In the genomic region with DNA sequence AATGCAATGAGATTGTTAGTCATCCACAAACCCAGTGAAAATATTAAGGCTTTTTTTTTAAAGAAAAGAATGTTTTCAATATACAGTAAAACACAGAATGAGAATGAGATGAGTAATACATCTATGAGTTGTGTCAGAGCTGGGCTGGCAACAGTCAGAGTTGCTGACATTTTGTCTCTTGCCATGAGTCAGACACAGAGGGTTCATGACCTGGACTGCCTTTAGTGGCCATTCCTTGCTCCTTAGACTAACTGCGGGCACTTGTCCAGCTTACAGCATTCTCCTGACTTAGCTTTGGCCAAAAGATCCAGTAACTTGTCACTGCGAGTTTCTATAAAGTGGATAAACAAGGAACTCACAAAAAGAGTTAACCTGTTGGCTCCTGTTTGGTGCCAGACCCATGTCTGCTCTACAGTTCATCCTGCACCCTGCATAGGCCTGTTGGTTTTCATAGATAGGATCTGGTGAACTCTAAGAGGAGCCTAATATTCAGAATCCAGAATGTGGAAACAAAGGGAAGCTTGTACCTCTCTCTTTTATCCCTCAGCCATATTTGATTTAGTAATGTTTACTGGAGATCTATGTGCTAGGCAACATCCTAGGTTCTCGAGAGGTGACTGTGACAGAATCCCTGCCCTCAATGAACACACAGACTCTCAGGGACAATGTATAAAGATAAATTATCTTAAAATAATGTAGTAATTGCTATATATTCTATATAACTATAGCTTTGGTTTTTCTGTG, we compare ENCODE assay signal across 8 cellular contexts.
DNase-seq lines count a peak whose midpoint lies in the region; ATAC-seq and TF ChIP-seq lines count a peak whose summit lies in the region.
"Had no signal": no experiment of that assay in that cellular context is flagged by ENCODE, and none has a peak within 500 bp of the region (broad histone marks: within the 10 kb centered on the region; RNA-seq: fewer than 3 reads in every experiment).

No MANE protein-coding gene starts in this region.

- no peaks in the 10 kb centered on the region for H3K4me1 ChIP-seq in CD8-positive, alpha-beta memory T cell (ENCODE audit: insufficient read depth, low read length)

- peak; percentile 99 for DNase-seq in HCEC 1CT
- peak; percentile 96 for DNase-seq in RKO (ENCODE audit: low spot score)
- DNase-seq in fibroblast of pulmonary artery (ENCODE audit: low read depth) = peak; percentile 95
- DNase-seq in sciatic nerve (ENCODE audit: low spot score) = no peak
- no peak for DNase-seq in CD8-positive, alpha-beta memory T cell
- no peak for DNase-seq in activated CD4-positive, alpha-beta T cell treated with anti-CD3 and anti-CD28 coated beads for 1 hour
- no peak for DNase-seq in activated CD4-positive, alpha-beta T cell treated with anti-CD3 and anti-CD28 coated beads, Interleukin-2, amount 50 U/mL, for 4 hours
- DNase-seq: NCI-H187 treated with DMSO at 0.1 percent for 48 hours had no signal

- POLR2A ChIA-PET in CD8-positive, alpha-beta memory T cell (lab: Charles Lee) = no interaction called here

- intact Hi-C loops in sciatic nerve (cut with DNase I) = no loop called here

- no peak overlapping the region for H3K27ac Mint-ChIP-seq in CD8-positive, alpha-beta memory T cell

- H3K36me3 ChIP-seq in CD8-positive, alpha-beta memory T cell (ENCODE audit: insufficient read depth, low read length) = no peaks in the 10 kb centered on the region

- H3K9me3 ChIP-seq in CD8-positive, alpha-beta memory T cell (ENCODE audit: low read length) = no peaks in the 10 kb centered on the region

- no peaks in the 10 kb centered on the region for H3K27me3 Mint-ChIP-seq in CD8-positive, alpha-beta memory T cell

- peak; percentile 57 for ATAC-seq in sciatic nerve

- H3K27ac ChIP-seq in CD8-positive, alpha-beta memory T cell (ENCODE audit: low read depth, low read length) = no peak overlapping the region

- H3K4me3 Mint-ChIP-seq in CD8-positive, alpha-beta memory T cell = no peak overlapping the region

- no peaks in the 10 kb centered on the region for H3K4me1 Mint-ChIP-seq in CD8-positive, alpha-beta memory T cell

- CTCF ChIA-PET in CD8-positive, alpha-beta memory T cell (lab: Charles Lee) = no interaction called here

- no peaks in the 10 kb centered on the region for H3K36me3 Mint-ChIP-seq in CD8-positive, alpha-beta memory T cell

- H3K4me3 ChIP-seq in fibroblast of pulmonary artery (replicated peaks; ENCODE audit: low read depth, low read length) = no peak overlapping the region
- no peak overlapping the region for H3K4me3 ChIP-seq in CD8-positive, alpha-beta memory T cell (ENCODE audit: low read length)

- TF ChIP-seq CTCF in fibroblast of pulmonary artery (IDR thresholded peaks at IDR 0.05; ENCODE audit: low read length, missing control alignments) = no peak

- peaks cover 0 to 2% (median 0%) of the 10 kb centered on the region in 5 donors for H3K9me3 Mint-ChIP-seq in CD8-positive, alpha-beta memory T cell

- H3K27me3 ChIP-seq in CD8-positive, alpha-beta memory T cell (ENCODE audit: insufficient read depth, low read length, poor library complexity, severe bottlenecking) = no peaks in the 10 kb centered on the region

Comparison
In these comparisons a context has a peak if more than half of its experiments do, and no peak if none do; other contexts are left out.
1. DNase-seq: peak in HCEC 1CT (single experiment), RKO (single experiment) and fibroblast of pulmonary artery (single experiment); none in sciatic nerve (single experiment), CD8-positive, alpha-beta memory T cell (0 of 5), activated CD4-positive, alpha-beta T cell treated with anti-CD3 and anti-CD28 coated beads for 1 hour (single experiment) and activated CD4-positive, alpha-beta T cell treated with anti-CD3 and anti-CD28 coated beads, Interleukin-2, amount 50 U/mL, for 4 hours (0 of 2).